Comparison of ENCODE assay signal across 9 cellular contexts in genomic region chr1:12539705-12540579, GRCh38.
DNase-seq lines count a peak whose midpoint lies in the region; ATAC-seq and TF ChIP-seq lines count a peak whose summit lies in the region.
"Had no signal": no experiment of that assay in that cellular context is flagged by ENCODE, and none has a peak within 500 bp of the region (broad histone marks: within the 10 kb centered on the region; RNA-seq: fewer than 3 reads in every experiment).

No MANE protein-coding gene starts in this region.

- CTCF ChIA-PET in CD4-positive, alpha-beta T cell (lab: Charles Lee): no interaction called here

- H3K36me3 Mint-ChIP-seq in CD14-positive monocyte: peaks cover 0 to 4% of the 10 kb centered on the region in 2 donors
- H3K36me3 Mint-ChIP-seq in CD4-positive, alpha-beta T cell (ENCODE audit: low read depth): peaks cover 33% of the 10 kb centered on the region

- no peak for TF ChIP-seq CTCF in astrocyte of the spinal cord (IDR thresholded peaks at IDR 0.05; ENCODE audit: low read depth, low read length)
- no peak for TF ChIP-seq CTCF in CD14-positive monocyte (IDR thresholded peaks at IDR 0.05)
- TF ChIP-seq CTCF in CD4-positive, alpha-beta T cell (IDR thresholded peaks at IDR 0.05): no peak

- POLR2A ChIA-PET in CD4-positive, alpha-beta T cell (lab: Charles Lee): no interaction called here

- H3K9me3 Mint-ChIP-seq in CD14-positive monocyte: peaks cover 0 to 11% (median 9%) of the 10 kb centered on the region in 7 donors
- H3K9me3 Mint-ChIP-seq in CD4-positive, alpha-beta T cell: peaks cover 2% of the 10 kb centered on the region

- in situ Hi-C loops in astrocyte of the spinal cord (cut with HindIII; ENCODE audit: low sequenced_read_pairs): no loop called here

- no peaks in the 10 kb centered on the region for H3K9me3 ChIP-seq in iPS-15b (ENCODE audit: control insufficient read depth, insufficient read depth, low read length)
- H3K9me3 ChIP-seq in CD4-positive, alpha-beta T cell (ENCODE audit: control insufficient read depth, low read length): no peaks in the 10 kb centered on the region

- intact Hi-C loops in CD14-positive monocyte (cut with micrococcal nuclease): no loop called here
- intact Hi-C loops in CD4-positive, alpha-beta T cell (cut with DNase I, micrococcal nuclease): no loop called here

- H3K4me1 ChIP-seq in iPS-15b (ENCODE audit: control insufficient read depth, insufficient read depth, low read length): no peaks in the 10 kb centered on the region

- no peaks in the 10 kb centered on the region for H3K36me3 ChIP-seq in iPS-15b (ENCODE audit: control insufficient read depth, insufficient read depth, low read length)

- H3K27me3 Mint-ChIP-seq in CD14-positive monocyte (ENCODE audit: low read depth in 3 of 3): peaks cover 4 to 15% (median 10%) of the 10 kb centered on the region in 3 donors
- H3K27me3 Mint-ChIP-seq in CD4-positive, alpha-beta T cell: no peaks in the 10 kb centered on the region

- no peak for ATAC-seq in GM21825 (IDR thresholded peaks at IDR 0.05; ENCODE audit: unreplicated experiment)
- ATAC-seq in CD4-positive, alpha-beta T cell (ENCODE audit: poor library complexity): no peak

- no peak overlapping the region for H3K27ac ChIP-seq in CD4-positive, alpha-beta T cell (ENCODE audit: low read depth, low read length)

- H3K4me1 Mint-ChIP-seq in CD14-positive monocyte: no peaks in the 10 kb centered on the region
- peaks cover 5% of the 10 kb centered on the region for H3K4me1 Mint-ChIP-seq in CD4-positive, alpha-beta T cell (ENCODE audit: low read depth)

- no peaks in the 10 kb centered on the region for H3K27me3 ChIP-seq in iPS-15b (ENCODE audit: control insufficient read depth, insufficient read depth, low read length)
- no peaks in the 10 kb centered on the region for H3K27me3 ChIP-seq in CD4-positive, alpha-beta T cell (ENCODE audit: control insufficient read depth, insufficient read depth, low read length)

- no peak overlapping the region for H3K27ac Mint-ChIP-seq in CD14-positive monocyte
- no peak overlapping the region for H3K27ac Mint-ChIP-seq in CD4-positive, alpha-beta T cell

- H3K4me3 Mint-ChIP-seq in CD14-positive monocyte: no peak overlapping the region
- H3K4me3 Mint-ChIP-seq in CD4-positive, alpha-beta T cell: no peak overlapping the region

- no peak overlapping the region for H3K9ac ChIP-seq in iPS-15b (ENCODE audit: low read depth, low read length)

- H3K4me3 ChIP-seq in astrocyte of the spinal cord (ENCODE audit: low read depth, low read length) (no peak overlapping the region), iPS-15b (ENCODE audit: low read depth, low read length) (peak overlapping the region; percentile 22)

- DNase-seq in GM03348 (ENCODE audit: low spot score) (peak; percentile 80), astrocyte of the spinal cord (ENCODE audit: low read depth, low spot score) (peak; percentile 97), renal cortical epithelial cell (ENCODE audit: low read depth) (peak; percentile 93), occipital lobe (lab: John Stamatoyannopoulos, UW) (no peak), CD14-positive monocyte (ENCODE audit: low spot score) (no peak)
- DNase-seq in CD4-positive, alpha-beta T cell: no peak
- DNase-seq: stimulated activated CD4-positive, alpha-beta T cell treated with anti-CD3 and anti-CD28 coated beads, Interleukin-4, amount 100 ng/mL, for 4 hours had no signal

Comparison
In these comparisons a context has a peak if more than half of its experiments do, and no peak if none do; other contexts are left out.
1. DNase-seq: peak in GM03348 (single experiment), astrocyte of the spinal cord (single experiment) and renal cortical epithelial cell (single experiment); none in occipital lobe (single experiment), CD14-positive monocyte (single experiment) and CD4-positive, alpha-beta T cell (0 of 10).